ENCODE assay signal across 1 cellular context in genomic region chr1:12069616-12070244, GRCh38.
TF ChIP-seq lines count a peak whose summit lies in the region.

No MANE protein-coding gene starts in this region.

TF ChIP-seq in IMR-90, 13 proteins besides CTCF, POLR2A, EP300 and RAD21:
- no peak for TF ChIP-seq MXI1 (IDR thresholded peaks at IDR 0.05; ENCODE audit: borderline replicate concordance, low read depth, low read length)
- no peak for TF ChIP-seq RFX5 (IDR thresholded peaks at IDR 0.05; ENCODE audit: low read depth, low read length)
- no peak for TF ChIP-seq FOS (IDR thresholded peaks at IDR 0.05; ENCODE audit: low read depth, low read length)
- TF ChIP-seq USF2 (IDR thresholded peaks at IDR 0.05; ENCODE audit: low read depth, low read length): no peak
- TF ChIP-seq SMC3 (IDR thresholded peaks at IDR 0.05; ENCODE audit: low read depth, low read length): no peak
- no peak for TF ChIP-seq BHLHE40 (IDR thresholded peaks at IDR 0.05; ENCODE audit: low read depth, low read length)
- TF ChIP-seq CEBPB (IDR thresholded peaks at IDR 0.05; ENCODE audit: low read depth, low read length): no peak
- TF ChIP-seq MAFK (IDR thresholded peaks at IDR 0.05; ENCODE audit: low read depth, low read length): no peak
- TF ChIP-seq CHD1 (IDR thresholded peaks at IDR 0.05; ENCODE audit: low read depth, low read length): no peak
- no peak for TF ChIP-seq RCOR1 (IDR thresholded peaks at IDR 0.05; ENCODE audit: insufficient replicate concordance, low read length)
- TF ChIP-seq ELK1 (IDR thresholded peaks at IDR 0.05; ENCODE audit: borderline replicate concordance, low read depth, low read length): no peak
TF ChIP-seq in IMR-90: peak in this region for 0.
